In genomic region chr10:122388287-122388997, GRCh38 we compare ENCODE assay signal across 28 cellular contexts. TPM values are rescaled to one million over a fixed set of nuclear protein-coding genes. Genes with fewer than 3 reads are reported as not detected.
A peak's percentile ranks its signal among the peaks of the same experiment; 100 is the strongest.
DNase-seq lines count a peak whose midpoint lies in the region; ATAC-seq and TF ChIP-seq lines count a peak whose summit lies in the region.
"Had no signal": no experiment of that assay in that cellular context is flagged by ENCODE, and none has a peak within 500 bp of the region (broad histone marks: within the 10 kb centered on the region; RNA-seq: fewer than 3 reads in every experiment).

No MANE protein-coding gene starts in this region.

- H3K4me3 Mint-ChIP-seq in activated CD8-positive, alpha-beta memory T cell treated with anti-CD3 and anti-CD28 coated beads, Interleukin-2, amount 10 ng/mL, durations not matched to agents 7 days and 5 days, result no peak overlapping the region
- no peak overlapping the region for H3K4me3 Mint-ChIP-seq in activated naive CD8-positive, alpha-beta T cell treated with anti-CD3 and anti-CD28 coated beads, Interleukin-2, amount 10 ng/mL, durations not matched to agents 7 days and 5 days
- H3K4me3 Mint-ChIP-seq: activated B cell treated with CpG ODN at 0.5 μM for 24 hours, neural progenitor cell had no signal

- no peak overlapping the region for H3K4me2 ChIP-seq in PC-3 (ENCODE audit: low read length)
- H3K4me2 ChIP-seq: BLaER1, neural progenitor cell had no signal

- DNase-seq in activated CD8-positive, alpha-beta memory T cell treated with anti-CD3 and anti-CD28 coated beads, Interleukin-2, amount 10 ng/mL, durations not matched to agents 7 days and 5 days, result peak; percentile 64
- DNase-seq in activated CD8-positive, alpha-beta memory T cell treated with anti-CD3 and anti-CD28 coated beads, Interleukin-2, amount 50 U/mL, for 4 hours, result no peak
- peak; percentile 2 for DNase-seq in PC-3
- no peak for DNase-seq in activated naive CD8-positive, alpha-beta T cell treated with anti-CD3 and anti-CD28 coated beads, Interleukin-2, amount 10 ng/mL, durations not matched to agents 7 days and 5 days
- no peak for DNase-seq in gastrocnemius medialis
- no peak for DNase-seq in spleen
- DNase-seq in suprapubic skin (ENCODE audit: low spot score in 2 of 2), result no peak
- DNase-seq: ACHN; activated B cell treated with CpG ODN at 0.5 μM for 24 hours; body of pancreas; DND-41; effector memory CD4-positive, alpha-beta T cell; GOT3; hippocampal formation; islet precursor cell; Kasumi-1; NCI-H1048; NCI-H187; NCI-H345; NCI-H82; T-helper 9 cell had no signal

- peaks cover 22% of the 10 kb centered on the region for H3K4me1 Mint-ChIP-seq in activated CD8-positive, alpha-beta memory T cell treated with anti-CD3 and anti-CD28 coated beads, Interleukin-2, amount 10 ng/mL, durations not matched to agents 7 days and 5 days
- H3K4me1 Mint-ChIP-seq in activated naive CD8-positive, alpha-beta T cell treated with anti-CD3 and anti-CD28 coated beads, Interleukin-2, amount 10 ng/mL, durations not matched to agents 7 days and 5 days, result peaks cover 12% of the 10 kb centered on the region
- H3K4me1 Mint-ChIP-seq: neural progenitor cell had no signal

- in situ Hi-C loops in gastrocnemius medialis (cut with MboI; ENCODE audit: low sequenced_read_pairs in 4 of 4), result no loop called here

- ATAC-seq in activated CD8-positive, alpha-beta memory T cell treated with anti-CD3 and anti-CD28 coated beads, Interleukin-2, amount 10 ng/mL, durations not matched to agents 7 days and 5 days, result peak; percentile 53
- ATAC-seq in PC-3 (no peak), gastrocnemius medialis (no peak), GM19455 (IDR thresholded peaks at IDR 0.05; ENCODE audit: unreplicated experiment) (no peak)
- ATAC-seq in activated naive CD8-positive, alpha-beta T cell treated with anti-CD3 and anti-CD28 coated beads, Interleukin-2, amount 10 ng/mL, durations not matched to agents 7 days and 5 days (ENCODE audit: low read depth), result peak; percentile 22
- ATAC-seq: body of pancreas had no signal

- TF ChIP-seq EP300 in suprapubic skin (IDR thresholded peaks at IDR 0.05), result no peak

- H3K9me3 ChIP-seq in PC-3 (ENCODE audit: low read length) (no peaks in the 10 kb centered on the region), gastrocnemius medialis (no peaks in the 10 kb centered on the region), spleen (no peaks in the 10 kb centered on the region), suprapubic skin (no peaks in the 10 kb centered on the region)
- H3K9me3 ChIP-seq: BLaER1, body of pancreas, esophagus muscularis mucosa, vagina had no signal

- H3K36me3 Mint-ChIP-seq in activated CD8-positive, alpha-beta memory T cell treated with anti-CD3 and anti-CD28 coated beads, Interleukin-2, amount 10 ng/mL, durations not matched to agents 7 days and 5 days, result peaks cover 1% of the 10 kb centered on the region
- H3K36me3 Mint-ChIP-seq in activated naive CD8-positive, alpha-beta T cell treated with anti-CD3 and anti-CD28 coated beads, Interleukin-2, amount 10 ng/mL, durations not matched to agents 7 days and 5 days, result peaks cover 23% of the 10 kb centered on the region

- H3K27ac Mint-ChIP-seq in activated CD8-positive, alpha-beta memory T cell treated with anti-CD3 and anti-CD28 coated beads, Interleukin-2, amount 10 ng/mL, durations not matched to agents 7 days and 5 days, result no peak overlapping the region
- no peak overlapping the region for H3K27ac Mint-ChIP-seq in activated naive CD8-positive, alpha-beta T cell treated with anti-CD3 and anti-CD28 coated beads, Interleukin-2, amount 10 ng/mL, durations not matched to agents 7 days and 5 days
- H3K27ac Mint-ChIP-seq: activated B cell treated with CpG ODN at 0.5 μM for 24 hours, neural progenitor cell, progenitor cell of endocrine pancreas had no signal

- TF ChIP-seq CTCF in PC-3 (conservative IDR thresholded peaks at IDR 0.05; ENCODE audit: low read depth, low read length) (no peak), gastrocnemius medialis (IDR thresholded peaks at IDR 0.05 in 4 of 5, conservative IDR thresholded peaks at IDR 0.05 in 1 of 5) (no peak), spleen (IDR thresholded peaks at IDR 0.05 in 8 of 11, conservative IDR thresholded peaks at IDR 0.05 in 3 of 11) (no peak), suprapubic skin (IDR thresholded peaks at IDR 0.05) (no peak)

- no peaks in the 10 kb centered on the region for H3K9me3 Mint-ChIP-seq in activated CD8-positive, alpha-beta memory T cell treated with anti-CD3 and anti-CD28 coated beads, Interleukin-2, amount 10 ng/mL, durations not matched to agents 7 days and 5 days (ENCODE audit: low read depth)
- H3K9me3 Mint-ChIP-seq in activated naive CD8-positive, alpha-beta T cell treated with anti-CD3 and anti-CD28 coated beads, Interleukin-2, amount 10 ng/mL, durations not matched to agents 7 days and 5 days, result peaks cover 5% of the 10 kb centered on the region
- H3K9me3 Mint-ChIP-seq: activated B cell treated with CpG ODN at 0.5 μM for 24 hours had no signal

- H3K4me3 ChIP-seq in PC-3 (ENCODE audit: low read length) (no peak overlapping the region), gastrocnemius medialis (peak overlapping the region in 1 of 4 donors; percentile 15), spleen (no peak overlapping the region), suprapubic skin (no peak overlapping the region)
- H3K4me3 ChIP-seq: BLaER1, body of pancreas, esophagus muscularis mucosa, lung, neural progenitor cell, vagina had no signal

- no peak overlapping the region for H3K27ac ChIP-seq in PC-3 (ENCODE audit: low read length)
- H3K27ac ChIP-seq in gastrocnemius medialis, result peak overlapping the region; percentile 3 to 60 (median 30)
- H3K27ac ChIP-seq in spleen, result no peak overlapping the region
- no peak overlapping the region for H3K27ac ChIP-seq in suprapubic skin
- H3K27ac ChIP-seq: BLaER1, body of pancreas, esophagus muscularis mucosa, neural progenitor cell, vagina had no signal

- H3K9me2 ChIP-seq in PC-3 (replicated peaks; ENCODE audit: low read length), result no peaks in the 10 kb centered on the region

- no peak overlapping the region for H2AFZ ChIP-seq in PC-3 (ENCODE audit: low read length)
- H2AFZ ChIP-seq: neural progenitor cell had no signal

- H3K4me1 ChIP-seq in PC-3 (ENCODE audit: insufficient read depth, low read length) (peaks cover 12% of the 10 kb centered on the region; the same call in 1 of the 2 replicates), gastrocnemius medialis (peaks cover 55 to 64% of the 10 kb centered on the region in 2 donors), spleen (peaks cover 0 to 30% (median 5%) of the 10 kb centered on the region in 6 donors), suprapubic skin (peaks cover 15% of the 10 kb centered on the region)

- no peaks in the 10 kb centered on the region for H3K36me3 ChIP-seq in PC-3 (ENCODE audit: low read depth, low read length)
- no peaks in the 10 kb centered on the region for H3K36me3 ChIP-seq in gastrocnemius medialis
- peaks cover 0 to 13% (median 5%) of the 10 kb centered on the region in 6 donors for H3K36me3 ChIP-seq in spleen
- no peaks in the 10 kb centered on the region for H3K36me3 ChIP-seq in suprapubic skin
- H3K36me3 ChIP-seq: neural progenitor cell, vagina had no signal

- H3K27me3 ChIP-seq in PC-3 (ENCODE audit: low read length) (no peaks in the 10 kb centered on the region), gastrocnemius medialis (no peaks in the 10 kb centered on the region), spleen (replicated peaks in 1 of 7) (no peaks in the 10 kb centered on the region), suprapubic skin (no peaks in the 10 kb centered on the region)
- H3K27me3 ChIP-seq: BLaER1, body of pancreas, esophagus muscularis mucosa, neural progenitor cell, vagina had no signal

- POLR2A ChIA-PET in PC-3 (lab: Charles Lee; ENCODE audit: unreplicated experiment), result interaction anchor here (0.6 kb wide), 1 partner anchor 81 kb away, joined by 4 read pairs; no protein-coding TSS in a partner anchor
- POLR2A ChIA-PET in activated naive CD8-positive, alpha-beta T cell treated with anti-CD3 and anti-CD28 coated beads, Interleukin-2, amount 10 ng/mL, durations not matched to agents 7 days and 5 days (lab: Charles Lee), result no interaction called here

- H3K9ac ChIP-seq in PC-3 (ENCODE audit: low read length), result no peak overlapping the region
- H3K9ac ChIP-seq: BLaER1, neural progenitor cell had no signal

- H3K79me2 ChIP-seq in PC-3 (ENCODE audit: low read length), result peaks cover 23% of the 10 kb centered on the region

- H3K27me3 Mint-ChIP-seq in activated CD8-positive, alpha-beta memory T cell treated with anti-CD3 and anti-CD28 coated beads, Interleukin-2, amount 10 ng/mL, durations not matched to agents 7 days and 5 days, result peaks cover 57% of the 10 kb centered on the region
- H3K27me3 Mint-ChIP-seq in activated naive CD8-positive, alpha-beta T cell treated with anti-CD3 and anti-CD28 coated beads, Interleukin-2, amount 10 ng/mL, durations not matched to agents 7 days and 5 days, result no peaks in the 10 kb centered on the region
- H3K27me3 Mint-ChIP-seq: activated B cell treated with CpG ODN at 0.5 μM for 24 hours, progenitor cell of endocrine pancreas had no signal

- WGBS in spleen, 5 donors, result 76 to 89% (median 81%) methylated on average over 1 of the region's 1 CpG
- 71% methylated on average over 1 of the region's 1 CpG for WGBS in suprapubic skin

- no TSS peak for BruUV-seq in PC-3 (replicated peaks; lab: Mats Ljungman, UMichigan)

- CTCF ChIA-PET in activated CD8-positive, alpha-beta memory T cell treated with anti-CD3 and anti-CD28 coated beads, Interleukin-2, amount 10 ng/mL, durations not matched to agents 7 days and 5 days (lab: Charles Lee), result interaction anchor here (1.1 kb wide), 1 partner anchor 16 kb away, joined by 3 read pairs; no protein-coding TSS in a partner anchor
- CTCF ChIA-PET in PC-3 (lab: Charles Lee), result no interaction called here

- H4K20me1 ChIP-seq in PC-3 (ENCODE audit: low read length), result no peaks in the 10 kb centered on the region

- intact Hi-C loops in PC-3 (cut with micrococcal nuclease), result loop anchor here (5.0 kb wide), 1 partner anchor 39 kb away; no protein-coding TSS in a partner anchor
- intact Hi-C loops in gastrocnemius medialis (cut with DNase I; ENCODE audit: low total_unique reads), result no loop called here
- intact Hi-C loops in spleen (cut with DNase I; ENCODE audit: low total_unique reads), result no loop called here

- TF ChIP-seq POLR2A in gastrocnemius medialis (IDR thresholded peaks at IDR 0.05), result no peak
- no peak for TF ChIP-seq POLR2A in spleen (IDR thresholded peaks at IDR 0.05)
- no peak for TF ChIP-seq POLR2A in suprapubic skin (IDR thresholded peaks at IDR 0.05)

- no peaks in the 10 kb centered on the region for H3F3A ChIP-seq in PC-3 (ENCODE audit: low read length, unreplicated experiment)

RNA-seq across cellular contexts. Expression of gene PLEKHA1, which starts 13.9 kb away (rescaled TPM):
- total RNA-seq in activated CD8-positive, alpha-beta memory T cell treated with anti-CD3 and anti-CD28 coated beads, Interleukin-2, amount 10 ng/mL, durations not matched to agents 7 days and 5 days, result 1 to 10 TPM; 5.3 to 7.2 TPM
- total RNA-seq in PC-3 (2014; rRNA removed) (5.2 and 7.7 TPM in 2 replicates), gastrocnemius medialis (10 to 100 TPM; 33.7 to 54.0 (median 37.8) TPM), spleen (10 to 100 TPM; 19.3 to 31.1 (median 24.1) TPM), suprapubic skin (10 to 100 TPM; 68.2 to 91.6 (median 78.8) TPM)
- total RNA-seq in activated naive CD8-positive, alpha-beta T cell treated with anti-CD3 and anti-CD28 coated beads, Interleukin-2, amount 10 ng/mL, durations not matched to agents 7 days and 5 days, result 10 to 100 TPM; 26.6 to 29.2 TPM
- polyA plus RNA-seq in spleen, result 10 to 100 TPM in 1 of 3 donors, 1 to 10 TPM in 2; 7.9 to 10.6 (median 9.3) TPM

Comparison
In these comparisons a context has a peak if more than half of its experiments do, and no peak if none do; other contexts are left out.
1. DNase-seq: peak in activated CD8-positive, alpha-beta memory T cell treated with anti-CD3 and anti-CD28 coated beads, Interleukin-2, amount 10 ng/mL, durations not matched to agents 7 days and 5 days (single experiment) and PC-3 (single experiment); none in activated CD8-positive, alpha-beta memory T cell treated with anti-CD3 and anti-CD28 coated beads, Interleukin-2, amount 50 U/mL, for 4 hours (single experiment), activated naive CD8-positive, alpha-beta T cell treated with anti-CD3 and anti-CD28 coated beads, Interleukin-2, amount 10 ng/mL, durations not matched to agents 7 days and 5 days (single experiment), gastrocnemius medialis (0 of 2), spleen (single experiment) and suprapubic skin (0 of 2).
2. ATAC-seq: peak in activated CD8-positive, alpha-beta memory T cell treated with anti-CD3 and anti-CD28 coated beads, Interleukin-2, amount 10 ng/mL, durations not matched to agents 7 days and 5 days (single experiment) and activated naive CD8-positive, alpha-beta T cell treated with anti-CD3 and anti-CD28 coated beads, Interleukin-2, amount 10 ng/mL, durations not matched to agents 7 days and 5 days (single experiment); none in PC-3 (single experiment), gastrocnemius medialis (0 of 2) and GM19455 (single experiment).
3. H3K27ac ChIP-seq: peak in gastrocnemius medialis (4 of 4); none in PC-3 (single experiment), spleen (0 of 8) and suprapubic skin (single experiment).